In genomic region chr3:43638594-43639447, GRCh38 we compare ENCODE assay signal across 8 cellular contexts. TPM values are rescaled to one million over a fixed set of nuclear protein-coding genes. Genes with fewer than 3 reads are reported as not detected.
DNase-seq lines count a peak whose midpoint lies in the region; ATAC-seq and TF ChIP-seq lines count a peak whose summit lies in the region.

No MANE protein-coding gene starts in this region.

- ATAC-seq in GM21786 (IDR thresholded peaks at IDR 0.05; ENCODE audit: unreplicated experiment) = peak; percentile 57

- H3K4me1 ChIP-seq in Caco-2 = peaks cover 10% of the 10 kb centered on the region; the same call in 1 of the 2 replicates
- peaks cover 17% of the 10 kb centered on the region for H3K4me1 ChIP-seq in OCI-LY3 (ENCODE audit: low read length)

- intact Hi-C loops in Caco-2 (cut with micrococcal nuclease; ENCODE audit: unreplicated experiment) = loop anchor here (1.0 kb wide), 1 partner anchor 95 kb away; no protein-coding TSS in a partner anchor
- intact Hi-C loops in posterior cingulate gyrus (cut with DNase I) = no loop called here

- H3K27me3 ChIP-seq in Caco-2 (replicated peaks; ENCODE audit: control insufficient read depth, insufficient read depth, low read length) (no peaks in the 10 kb centered on the region), OCI-LY3 (ENCODE audit: low read depth, low read length) (no peaks in the 10 kb centered on the region)

- H3K9me3 ChIP-seq in Caco-2 (no peaks in the 10 kb centered on the region), OCI-LY3 (ENCODE audit: insufficient read depth, low read length) (no peaks in the 10 kb centered on the region)

- CTCF ChIA-PET in Caco-2 (lab: Charles Lee) = no interaction called here

- peak overlapping the region; percentile 45 for H3K9ac ChIP-seq in OCI-LY3 (ENCODE audit: low read length)

- no peaks in the 10 kb centered on the region for H4K20me1 ChIP-seq in OCI-LY3 (ENCODE audit: insufficient read depth, low read length)

- no peaks in the 10 kb centered on the region for H3K27me3 Mint-ChIP-seq in Caco-2 (ENCODE audit: insufficient read depth, unreplicated experiment)
- H3K27me3 Mint-ChIP-seq in T-helper 2 cell treated with Interferon-gamma antibody and Interleukin-4, amounts not matched to agents 5 μg/mL and 100 μg/mL, for 36 hours (ENCODE audit: low read depth) = peaks cover 28% of the 10 kb centered on the region

- peaks cover 6% of the 10 kb centered on the region for H3K4me1 Mint-ChIP-seq in Caco-2 (ENCODE audit: low read depth, unreplicated experiment)
- H3K4me1 Mint-ChIP-seq in T-helper 2 cell treated with Interferon-gamma antibody and Interleukin-4, amounts not matched to agents 5 μg/mL and 100 μg/mL, for 36 hours (ENCODE audit: low read depth) = peaks cover 6% of the 10 kb centered on the region

- peak overlapping the region; percentile 72 for H3K4me2 ChIP-seq in OCI-LY3 (ENCODE audit: low read length)

- no peaks in the 10 kb centered on the region for H3K36me3 Mint-ChIP-seq in Caco-2 (ENCODE audit: insufficient read depth, unreplicated experiment)
- no peaks in the 10 kb centered on the region for H3K36me3 Mint-ChIP-seq in T-helper 2 cell treated with Interferon-gamma antibody and Interleukin-4, amounts not matched to agents 5 μg/mL and 100 μg/mL, for 36 hours (ENCODE audit: low read depth)

- H3K36me3 ChIP-seq in Caco-2 (ENCODE audit: control insufficient read depth, insufficient read depth, low read length) (no peaks in the 10 kb centered on the region), OCI-LY3 (replicated peaks; ENCODE audit: low read depth, low read length) (no peaks in the 10 kb centered on the region)

- DNase-seq in Caco-2 (peak; percentile 45 to 47), astrocyte of the hippocampus (ENCODE audit: low read depth, low spot score) (peak; percentile 49), retinal pigment epithelial cell (ENCODE audit: low read depth) (peak; percentile 53), posterior cingulate gyrus (no peak), foreskin melanocyte (no peak)
- no peak for DNase-seq in T-helper 2 cell treated with Interferon-gamma antibody and Interleukin-4, amounts not matched to agents 5 μg/mL and 100 μg/mL, for 36 hours (ENCODE audit: low spot score)

- H3K4me3 Mint-ChIP-seq in Caco-2 (ENCODE audit: unreplicated experiment) = peak overlapping the region; percentile 62
- no peak overlapping the region for H3K4me3 Mint-ChIP-seq in T-helper 2 cell treated with Interferon-gamma antibody and Interleukin-4, amounts not matched to agents 5 μg/mL and 100 μg/mL, for 36 hours

- no peaks in the 10 kb centered on the region for H3K9me3 Mint-ChIP-seq in Caco-2 (ENCODE audit: unreplicated experiment)
- no peaks in the 10 kb centered on the region for H3K9me3 Mint-ChIP-seq in T-helper 2 cell treated with Interferon-gamma antibody and Interleukin-4, amounts not matched to agents 5 μg/mL and 100 μg/mL, for 36 hours

- peak overlapping the region; percentile 88 for H2AFZ ChIP-seq in OCI-LY3 (ENCODE audit: low read depth, low read length)

- peak; percentile 11 to 14 for TF ChIP-seq CTCF in Caco-2 (IDR thresholded peaks at IDR 0.05; ENCODE audit: insufficient read depth in 1 of 2, low read depth in 1 of 2, low read length in 1 of 2, severe bottlenecking in 1 of 2, unreplicated experiment in 1 of 2)
- peak; percentile 96 for TF ChIP-seq CTCF in OCI-LY3 (IDR thresholded peaks at IDR 0.05; ENCODE audit: low read depth, low read length)
- TF ChIP-seq CTCF in retinal pigment epithelial cell (conservative IDR thresholded peaks at IDR 0.05; ENCODE audit: low read depth, low read length) = peak; percentile 35

- H3K4me3 ChIP-seq in Caco-2 (ENCODE audit: low read depth, low read length) = no peak overlapping the region
- peak overlapping the region; percentile 64 for H3K4me3 ChIP-seq in OCI-LY3 (ENCODE audit: low read length)
- no peak overlapping the region for H3K4me3 ChIP-seq in retinal pigment epithelial cell (ENCODE audit: low read length)

- POLR2A ChIA-PET in Caco-2 (lab: Charles Lee) = no interaction called here

- no TSS peak for BruUV-seq in Caco-2 (replicated peaks; lab: Mats Ljungman, UMichigan)

- H3K79me2 ChIP-seq in OCI-LY3 (ENCODE audit: low read length) = no peaks in the 10 kb centered on the region

- H3K27ac ChIP-seq in OCI-LY3 (ENCODE audit: low read length) = peak overlapping the region; percentile 4; the same call in 1 of the 2 replicates

- peak overlapping the region; percentile 35 for H3K27ac Mint-ChIP-seq in Caco-2 (ENCODE audit: unreplicated experiment)
- H3K27ac Mint-ChIP-seq in T-helper 2 cell treated with Interferon-gamma antibody and Interleukin-4, amounts not matched to agents 5 μg/mL and 100 μg/mL, for 36 hours = no peak overlapping the region

RNA-seq across cellular contexts. Expression of gene ANO10, which starts 17.0 kb away (rescaled TPM):
- 24.1 and 27.6 TPM in 2 replicates for total RNA-seq in Caco-2 (2022)

RNA-seq across cellular contexts. Expression of gene ABHD5, which starts 51.9 kb away (rescaled TPM):
- 12.3 and 12.4 TPM in 2 replicates for total RNA-seq in Caco-2 (2022)

Comparison
In these comparisons a context has a peak if more than half of its experiments do, and no peak if none do; other contexts are left out.
1. DNase-seq: peak in Caco-2 (2 of 2), astrocyte of the hippocampus (single experiment) and retinal pigment epithelial cell (single experiment); none in posterior cingulate gyrus (0 of 10), T-helper 2 cell treated with Interferon-gamma antibody and Interleukin-4, amounts not matched to agents 5 μg/mL and 100 μg/mL, for 36 hours (single experiment) and foreskin melanocyte (single experiment).
2. CTCF ChIP-seq: peak in every context shown above with its lines; median percentile 96 in OCI-LY3; 35 in retinal pigment epithelial cell; 12 in Caco-2.